ENCODE assay signal across 1 cellular context in the genomic region with DNA sequence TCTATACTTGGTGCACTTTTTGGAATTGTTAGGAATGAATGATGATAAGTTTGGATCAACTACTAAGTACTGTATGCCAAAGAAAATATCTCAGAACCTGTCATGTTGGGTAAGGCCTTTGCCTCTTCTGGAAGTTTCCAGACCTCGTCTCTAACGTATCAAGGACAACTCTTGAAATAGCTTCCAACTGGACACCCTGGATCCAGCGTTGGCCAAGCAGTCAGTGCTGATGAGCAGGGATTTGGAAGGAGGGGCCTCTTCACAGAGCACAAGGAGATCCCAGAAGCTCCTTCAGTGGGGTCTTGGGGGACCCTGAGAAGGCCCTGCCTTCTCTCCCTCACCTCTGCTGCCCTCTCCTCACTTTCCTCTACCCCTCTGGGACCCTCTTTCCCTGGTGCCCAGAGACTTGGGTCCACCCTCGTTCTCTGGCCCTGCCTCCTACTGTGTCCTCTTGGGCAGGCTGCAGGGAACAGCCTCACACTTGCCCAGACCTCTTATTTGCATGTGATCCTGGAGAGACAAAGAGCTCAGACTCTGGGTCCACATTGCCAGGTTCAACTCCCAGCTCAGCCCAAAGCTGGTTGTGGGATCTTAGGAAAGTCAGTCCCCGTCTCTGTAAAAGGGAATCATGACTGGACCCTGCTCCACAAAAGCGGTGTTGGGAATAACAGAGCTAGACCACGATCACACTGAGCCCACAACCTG.
TF ChIP-seq lines count a peak whose summit lies in the region.

No MANE protein-coding gene starts in this region.

TF ChIP-seq in GM23338, 12 proteins besides CTCF, POLR2A, EP300 and RAD21 (continued from another document):
- TF ChIP-seq, protein P1, sequence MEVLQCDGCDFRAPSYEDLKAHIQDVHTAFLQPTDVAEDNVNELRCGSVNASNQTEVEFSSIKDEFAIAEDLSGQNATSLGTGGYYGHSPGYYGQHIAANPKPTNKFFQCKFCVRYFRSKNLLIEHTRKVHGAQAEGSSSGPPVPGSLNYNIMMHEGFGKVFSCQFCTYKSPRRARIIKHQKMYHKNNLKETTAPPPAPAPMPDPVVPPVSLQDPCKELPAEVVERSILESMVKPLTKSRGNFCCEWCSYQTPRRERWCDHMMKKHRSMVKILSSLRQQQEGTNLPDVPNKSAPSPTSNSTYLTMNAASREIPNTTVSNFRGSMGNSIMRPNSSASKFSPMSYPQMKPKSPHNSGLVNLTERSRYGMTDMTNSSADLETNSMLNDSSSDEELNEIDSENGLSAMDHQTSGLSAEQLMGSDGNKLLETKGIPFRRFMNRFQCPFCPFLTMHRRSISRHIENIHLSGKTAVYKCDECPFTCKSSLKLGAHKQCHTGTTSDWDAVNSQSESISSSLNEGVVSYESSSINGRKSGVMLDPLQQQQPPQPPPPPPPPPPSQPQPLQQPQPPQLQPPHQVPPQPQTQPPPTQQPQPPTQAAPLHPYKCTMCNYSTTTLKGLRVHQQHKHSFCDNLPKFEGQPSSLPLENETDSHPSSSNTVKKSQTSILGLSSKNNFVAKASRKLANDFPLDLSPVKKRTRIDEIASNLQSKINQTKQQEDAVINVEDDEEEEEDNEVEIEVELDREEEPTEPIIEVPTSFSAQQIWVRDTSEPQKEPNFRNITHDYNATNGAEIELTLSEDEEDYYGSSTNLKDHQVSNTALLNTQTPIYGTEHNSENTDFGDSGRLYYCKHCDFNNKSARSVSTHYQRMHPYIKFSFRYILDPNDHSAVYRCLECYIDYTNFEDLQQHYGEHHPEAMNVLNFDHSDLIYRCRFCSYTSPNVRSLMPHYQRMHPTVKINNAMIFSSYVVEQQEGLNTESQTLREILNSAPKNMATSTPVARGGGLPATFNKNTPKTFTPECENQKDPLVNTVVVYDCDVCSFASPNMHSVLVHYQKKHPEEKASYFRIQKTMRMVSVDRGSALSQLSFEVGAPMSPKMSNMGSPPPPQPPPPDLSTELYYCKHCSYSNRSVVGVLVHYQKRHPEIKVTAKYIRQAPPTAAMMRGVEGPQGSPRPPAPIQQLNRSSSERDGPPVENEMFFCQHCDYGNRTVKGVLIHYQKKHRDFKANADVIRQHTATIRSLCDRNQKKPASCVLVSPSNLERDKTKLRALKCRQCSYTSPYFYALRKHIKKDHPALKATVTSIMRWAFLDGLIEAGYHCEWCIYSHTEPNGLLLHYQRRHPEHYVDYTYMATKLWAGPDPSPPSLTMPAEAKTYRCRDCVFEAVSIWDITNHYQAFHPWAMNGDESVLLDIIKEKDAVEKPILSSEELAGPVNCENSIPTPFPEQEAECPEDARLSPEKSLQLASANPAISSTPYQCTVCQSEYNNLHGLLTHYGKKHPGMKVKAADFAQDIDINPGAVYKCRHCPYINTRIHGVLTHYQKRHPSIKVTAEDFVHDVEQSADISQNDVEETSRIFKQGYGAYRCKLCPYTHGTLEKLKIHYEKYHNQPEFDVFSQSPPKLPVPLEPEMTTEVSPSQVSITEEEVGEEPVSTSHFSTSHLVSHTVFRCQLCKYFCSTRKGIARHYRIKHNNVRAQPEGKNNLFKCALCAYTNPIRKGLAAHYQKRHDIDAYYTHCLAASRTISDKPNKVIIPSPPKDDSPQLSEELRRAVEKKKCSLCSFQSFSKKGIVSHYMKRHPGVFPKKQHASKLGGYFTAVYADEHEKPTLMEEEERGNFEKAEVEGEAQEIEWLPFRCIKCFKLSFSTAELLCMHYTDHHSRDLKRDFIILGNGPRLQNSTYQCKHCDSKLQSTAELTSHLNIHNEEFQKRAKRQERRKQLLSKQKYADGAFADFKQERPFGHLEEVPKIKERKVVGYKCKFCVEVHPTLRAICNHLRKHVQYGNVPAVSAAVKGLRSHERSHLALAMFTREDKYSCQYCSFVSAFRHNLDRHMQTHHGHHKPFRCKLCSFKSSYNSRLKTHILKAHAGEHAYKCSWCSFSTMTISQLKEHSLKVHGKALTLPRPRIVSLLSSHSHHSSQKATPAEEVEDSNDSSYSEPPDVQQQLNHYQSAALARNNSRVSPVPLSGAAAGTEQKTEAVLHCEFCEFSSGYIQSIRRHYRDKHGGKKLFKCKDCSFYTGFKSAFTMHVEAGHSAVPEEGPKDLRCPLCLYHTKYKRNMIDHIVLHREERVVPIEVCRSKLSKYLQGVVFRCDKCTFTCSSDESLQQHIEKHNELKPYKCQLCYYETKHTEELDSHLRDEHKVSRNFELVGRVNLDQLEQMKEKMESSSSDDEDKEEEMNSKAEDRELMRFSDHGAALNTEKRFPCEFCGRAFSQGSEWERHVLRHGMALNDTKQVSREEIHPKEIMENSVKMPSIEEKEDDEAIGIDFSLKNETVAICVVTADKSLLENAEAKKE (CRISPR knock-in tag; IDR thresholded peaks at IDR 0.05): no peak
- TF ChIP-seq NANOG (IDR thresholded peaks at IDR 0.05; ENCODE audit: borderline replicate concordance): no peak
